Comparison of ENCODE assay signal across 8 cellular contexts in the genomic region with DNA sequence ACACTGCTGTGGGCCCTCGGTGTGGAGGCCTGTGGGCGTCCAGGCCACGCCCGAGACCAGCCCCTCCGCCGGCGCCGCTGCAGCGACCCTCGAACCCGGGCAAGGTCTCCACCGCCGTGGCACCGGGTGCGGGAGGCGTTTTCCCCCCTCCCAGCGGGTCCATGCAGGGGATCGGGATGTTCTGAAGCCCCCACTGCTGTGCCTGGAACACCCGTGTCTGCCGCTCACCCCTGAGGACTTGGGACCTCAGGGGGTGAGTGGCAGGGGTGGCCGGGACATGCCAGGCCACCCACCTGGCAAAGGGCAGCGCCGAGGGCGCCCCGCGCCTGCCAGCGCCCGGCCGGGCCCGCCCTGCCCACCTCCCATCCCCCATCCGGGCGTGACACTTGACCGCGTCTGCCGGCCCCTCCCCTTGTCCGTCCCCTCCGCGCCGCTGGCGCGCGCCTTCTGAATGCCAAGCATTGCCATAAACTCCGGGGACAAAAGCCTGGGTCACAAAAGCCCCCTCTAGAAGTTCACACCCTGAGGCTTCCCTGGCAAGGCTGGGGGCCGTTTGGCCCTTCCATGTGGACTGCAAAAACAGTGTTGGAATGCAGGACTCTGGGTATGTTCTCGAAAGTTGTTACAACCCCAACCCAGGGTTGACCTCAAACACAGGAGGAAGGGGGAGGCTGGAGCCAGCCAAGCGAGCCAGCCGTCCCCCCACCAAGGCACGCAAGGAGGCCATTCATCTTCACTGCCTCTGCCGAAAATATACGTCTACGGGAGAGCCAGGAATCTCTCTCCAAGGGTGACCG. TPM values are rescaled to one million over a fixed set of nuclear protein-coding genes. Genes with fewer than 3 reads are reported as not detected.
A peak's percentile ranks its signal among the peaks of the same experiment; 100 is the strongest.
DNase-seq lines count a peak whose midpoint lies in the region; ATAC-seq and TF ChIP-seq lines count a peak whose summit lies in the region.

No MANE protein-coding gene starts in this region.

- H3F3A ChIP-seq in GM23338 (replicated peaks; ENCODE audit: low read depth): no peaks in the 10 kb centered on the region

- intact Hi-C loops in left ventricle myocardium inferior (cut with micrococcal nuclease): no loop called here
- intact Hi-C loops in prostate gland (cut with DNase I): loop anchor here (2.0 to 5.0 kb wide), 2 partner anchors 127 to 184 kb away; partner anchors contain the start of gene CDKN1C

- peak; percentile 47 for TF ChIP-seq POLR2A in prostate gland (IDR thresholded peaks at IDR 0.05)

- H3K4me1 Mint-ChIP-seq in GM23338: peaks cover 51% of the 10 kb centered on the region
- peaks cover 16% of the 10 kb centered on the region for H3K4me1 Mint-ChIP-seq in activated naive CD8-positive, alpha-beta T cell treated with anti-CD3 and anti-CD28 coated beads, Interleukin-2, amount 10 ng/mL, durations not matched to agents 7 days and 5 days

- peaks cover 47% of the 10 kb centered on the region for H3K27me3 Mint-ChIP-seq in GM23338 (ENCODE audit: insufficient read depth, low read depth, poor library complexity)
- H3K27me3 Mint-ChIP-seq in activated naive CD8-positive, alpha-beta T cell treated with anti-CD3 and anti-CD28 coated beads, Interleukin-2, amount 10 ng/mL, durations not matched to agents 7 days and 5 days: peaks cover 4% of the 10 kb centered on the region

- DNase-seq in ELR (ENCODE audit: low read depth): peak; percentile 53
- DNase-seq in GM23338 (ENCODE audit: low spot score): peak; percentile 74
- peak; percentile 55 for DNase-seq in NCI-H460 (ENCODE audit: extremely low read depth, low read depth)
- DNase-seq in activated naive CD8-positive, alpha-beta T cell treated with anti-CD3 and anti-CD28 coated beads, Interleukin-2, amount 10 ng/mL, durations not matched to agents 7 days and 5 days: peak; percentile 56
- DNase-seq in left ventricle myocardium inferior: peak; percentile 73
- DNase-seq in prostate gland (ENCODE audit: low spot score): peak; percentile 42
- DNase-seq in NCI-H2171 treated with DMSO at 0.1 percent for 48 hours (lab: John Stamatoyannopoulos, UW): no peak

- no peaks in the 10 kb centered on the region for H3K36me3 ChIP-seq in GM23338 (ENCODE audit: insufficient read depth)
- no peaks in the 10 kb centered on the region for H3K36me3 ChIP-seq in left ventricle myocardium inferior
- H3K36me3 ChIP-seq in prostate gland: no peaks in the 10 kb centered on the region

- 57% methylated on average over 37 of the region's 52 CpGs for WGBS in prostate gland

- ATAC-seq in GM23338 (peak; percentile 39), HG02840 (IDR thresholded peaks at IDR 0.05; ENCODE audit: low FRiP score, unreplicated experiment) (no peak)
- no peak for ATAC-seq in activated naive CD8-positive, alpha-beta T cell treated with anti-CD3 and anti-CD28 coated beads, Interleukin-2, amount 10 ng/mL, durations not matched to agents 7 days and 5 days (ENCODE audit: low read depth)

- H3K27ac ChIP-seq in GM23338 (ENCODE audit: low read depth) (no peak overlapping the region), left ventricle myocardium inferior (replicated peaks) (peak overlapping the region; percentile 96), prostate gland (peak overlapping the region; percentile 80 to 84)

- no peak for TF ChIP-seq CTCF in GM23338 (conservative IDR thresholded peaks at IDR 0.05; ENCODE audit: low read depth in 2 of 2)
- TF ChIP-seq CTCF in left ventricle myocardium inferior (IDR thresholded peaks at IDR 0.05; ENCODE audit: borderline replicate concordance): no peak
- TF ChIP-seq CTCF in prostate gland (IDR thresholded peaks at IDR 0.05): no peak

- no peak overlapping the region for H3K27ac Mint-ChIP-seq in GM23338
- H3K27ac Mint-ChIP-seq in activated naive CD8-positive, alpha-beta T cell treated with anti-CD3 and anti-CD28 coated beads, Interleukin-2, amount 10 ng/mL, durations not matched to agents 7 days and 5 days: peak overlapping the region; percentile 76

- H3K4me2 ChIP-seq in GM23338: peak overlapping the region; percentile 71

- H3K27me3 ChIP-seq in GM23338 (ENCODE audit: insufficient read depth) (peaks cover 36% of the 10 kb centered on the region), left ventricle myocardium inferior (ENCODE audit: low read depth) (no peaks in the 10 kb centered on the region), prostate gland (replicated peaks; ENCODE audit: insufficient read depth) (no peaks in the 10 kb centered on the region)

- H3K9me3 Mint-ChIP-seq in GM23338: peaks cover 21% of the 10 kb centered on the region
- H3K9me3 Mint-ChIP-seq in activated naive CD8-positive, alpha-beta T cell treated with anti-CD3 and anti-CD28 coated beads, Interleukin-2, amount 10 ng/mL, durations not matched to agents 7 days and 5 days: peaks cover under 1% of the 10 kb centered on the region

- H3K4me3 ChIP-seq in GM23338 (peak overlapping the region; percentile 70; the same call in 1 of the 2 replicates), left ventricle myocardium inferior (peak overlapping the region; percentile 78), prostate gland (peak overlapping the region; percentile 60 to 61)

- POLR2A ChIA-PET in activated naive CD8-positive, alpha-beta T cell treated with anti-CD3 and anti-CD28 coated beads, Interleukin-2, amount 10 ng/mL, durations not matched to agents 7 days and 5 days (lab: Charles Lee): interaction anchor here (1.0 to 1.5 kb wide), 2 partner anchors 11 to 25 kb away, joined by 3 to 4 read pairs; no protein-coding TSS in a partner anchor

- peaks cover 30% of the 10 kb centered on the region for H3K4me1 ChIP-seq in GM23338 (ENCODE audit: insufficient read depth)
- peaks cover 25% of the 10 kb centered on the region for H3K4me1 ChIP-seq in left ventricle myocardium inferior
- no peaks in the 10 kb centered on the region for H3K4me1 ChIP-seq in prostate gland (replicated peaks)

- peaks cover 3% of the 10 kb centered on the region; the same call in 1 of the 2 replicates for H4K20me1 ChIP-seq in GM23338 (replicated peaks; ENCODE audit: insufficient read depth)

- H3K4me3 Mint-ChIP-seq in GM23338: peak overlapping the region; percentile 80
- peak overlapping the region; percentile 85 for H3K4me3 Mint-ChIP-seq in activated naive CD8-positive, alpha-beta T cell treated with anti-CD3 and anti-CD28 coated beads, Interleukin-2, amount 10 ng/mL, durations not matched to agents 7 days and 5 days

- no peaks in the 10 kb centered on the region for H3K9me3 ChIP-seq in left ventricle myocardium inferior (replicated peaks)
- no peaks in the 10 kb centered on the region for H3K9me3 ChIP-seq in prostate gland

- H2AFZ ChIP-seq in GM23338: peak overlapping the region; percentile 84; the same call in 1 of the 2 replicates

- H3K9me2 ChIP-seq in GM23338 (ENCODE audit: insufficient read depth): no peaks in the 10 kb centered on the region

- peaks cover 36% of the 10 kb centered on the region for H3K36me3 Mint-ChIP-seq in GM23338 (ENCODE audit: low read depth)
- H3K36me3 Mint-ChIP-seq in activated naive CD8-positive, alpha-beta T cell treated with anti-CD3 and anti-CD28 coated beads, Interleukin-2, amount 10 ng/mL, durations not matched to agents 7 days and 5 days: peaks cover 9% of the 10 kb centered on the region

- H3K79me2 ChIP-seq in GM23338 (replicated peaks; ENCODE audit: insufficient read depth): peaks cover 37% of the 10 kb centered on the region

TF ChIP-seq in GM23338, 12 proteins besides CTCF, POLR2A, EP300 and RAD21:
- no peak for TF ChIP-seq STAT1 (IDR thresholded peaks at IDR 0.05; ENCODE audit: unreplicated experiment)

RNA-seq across cellular contexts. Expression of gene KCNQ1OT1, which starts 0.8 kb away (rescaled TPM):
- 2.8 and 4.2 TPM in 2 replicates for total RNA-seq in GM23338 (2014; rRNA removed; shearing (Covaris generic))
- 0.89 and 1.5 TPM in 2 replicates for polyA plus RNA-seq in GM23338 (2016; fragmentation: Nextera tagmentation; extraction: Ambion mirVana)
- 0.49 and 0.72 TPM in 2 replicates for total RNA-seq in NCI-H460 (2014; rRNA removed; shearing (Covaris generic))
- 0.60 and 0.63 TPM in 2 replicates for polyA plus RNA-seq in NCI-H460 (2014; cell fraction: nucleus; rRNA removed)
- under 1 TPM; 0.28 to 0.34 TPM for total RNA-seq in activated naive CD8-positive, alpha-beta T cell treated with anti-CD3 and anti-CD28 coated beads, Interleukin-2, amount 10 ng/mL, durations not matched to agents 7 days and 5 days
- total RNA-seq in left ventricle myocardium inferior (0.33 TPM), prostate gland (1 to 10 TPM; 1.0 to 2.1 TPM)
